Comparison of ENCODE assay signal across 28 cellular contexts in the genomic region with DNA sequence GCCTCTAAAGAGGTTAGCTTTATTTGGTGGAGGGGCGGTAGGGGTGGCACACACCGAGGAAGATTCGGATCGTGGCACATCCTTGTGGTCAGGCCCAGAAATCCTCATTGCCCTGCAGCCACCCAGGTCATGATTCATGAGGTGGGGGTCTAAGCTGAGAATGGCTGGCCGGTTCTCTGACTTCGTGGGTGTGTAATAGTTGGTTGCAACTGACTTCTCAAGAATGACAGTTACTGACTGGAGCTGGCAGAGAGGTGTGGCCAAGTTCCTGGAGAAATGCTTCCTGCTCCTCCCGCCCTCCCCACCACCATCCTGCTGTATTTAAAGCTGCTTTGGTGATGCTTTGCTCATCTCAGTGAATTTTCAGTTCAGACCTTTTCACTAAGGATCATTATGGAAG.
"Had no signal": no experiment of that assay in that cellular context is flagged by ENCODE, and none has a peak within 500 bp of the region (broad histone marks: within the 10 kb centered on the region; RNA-seq: fewer than 3 reads in every experiment).

No MANE protein-coding gene starts in this region.

- H3K27me3 ChIP-seq: esophagus squamous epithelium, ovary, right lobe of liver, stomach, thyroid gland had no signal

- ATAC-seq: effector memory CD8-positive, alpha-beta T cell; left ventricle myocardium superior; lower lobe of right lung; natural killer cell; psoas muscle; right lobe of liver; stimulated activated effector memory CD8-positive, alpha-beta T cell treated with anti-CD3 and anti-CD28 coated beads, Interleukin-12 subunit alpha, Interleukin-12 subunit beta, amount 100 ng/mL, for 72 hours had no signal

- H3K27ac ChIP-seq: esophagus squamous epithelium, lower lobe of right lung, ovary, psoas muscle, right lobe of liver, stomach, thyroid gland had no signal

- H3K9me3 ChIP-seq: esophagus squamous epithelium, lower lobe of right lung, ovary, psoas muscle, right lobe of liver, stomach, thyroid gland had no signal

- H3K4me3 ChIP-seq: esophagus squamous epithelium, lower lobe of right lung, ovary, psoas muscle, right lobe of liver, stomach, thyroid gland had no signal

- FAIRE-seq: endometrium, small intestine had no signal

- DNase-seq: cortex of kidney; effector memory CD8-positive, alpha-beta T cell; erythroblast; esophagus squamous epithelium; foreskin melanocyte; glutamatergic neuron; hypothalamus; immature natural killer cell; islet precursor cell; kidney glomerular epithelial cell; left ventricle myocardium superior; lower lobe of right lung; natural killer cell; occipital lobe; ovary; psoas muscle; retina; right lobe of liver; small intestine; stimulated activated CD4-positive, alpha-beta T cell treated with anti-CD3 and anti-CD28 coated beads, Interleukin-12 subunit alpha, Interleukin-12 subunit beta, amount 100 ng/mL, for 4 hours; stimulated activated CD4-positive, alpha-beta T cell treated with anti-CD3 and anti-CD28 coated beads, Interleukin-1b, Interleukin-23, amount 100 ng/mL, for 48 hours; stimulated activated CD4-positive, alpha-beta T cell treated with anti-CD3 and anti-CD28 coated beads, Interleukin-4, amount 100 ng/mL, for 24 hours; stimulated activated naive CD4-positive, alpha-beta T cell treated with Interleukin-2 at 50 U/mL for 16 hours; stomach; thyroid gland; trophoblast cell had no signal

- H3K36me3 ChIP-seq: esophagus squamous epithelium, lower lobe of right lung, ovary, right lobe of liver, stomach, thyroid gland had no signal

- H3K4me1 ChIP-seq: esophagus squamous epithelium, lower lobe of right lung, psoas muscle, right lobe of liver, stomach had no signal
